ENCODE assay signal across 8 cellular contexts in genomic region chr5:122846051-122846567, GRCh38. TPM values are rescaled to one million over a fixed set of nuclear protein-coding genes. Genes with fewer than 3 reads are reported as not detected.
DNase-seq lines count a peak whose midpoint lies in the region; ATAC-seq and TF ChIP-seq lines count a peak whose summit lies in the region.

No MANE protein-coding gene starts in this region.

- ATAC-seq in HG03354 (IDR thresholded peaks at IDR 0.05; ENCODE audit: poor library complexity, severe bottlenecking, unreplicated experiment): no peak

- intact Hi-C loops in lower leg skin (cut with DNase I; ENCODE audit: low total_unique reads) (loop anchor here (5.0 kb wide), 1 partner anchor 144 kb away; no protein-coding TSS in a partner anchor), posterior vena cava (cut with DNase I) (no loop called here)

- no peaks in the 10 kb centered on the region for H3K36me3 ChIP-seq in ES-I3 (ENCODE audit: insufficient read depth, low read length)

- H3K4me1 ChIP-seq in ES-I3 (ENCODE audit: insufficient read depth, low read length): peaks cover 14% of the 10 kb centered on the region; the same call in 1 of the 2 replicates

- peak overlapping the region; percentile 84 for H3K4me3 ChIP-seq in lower leg skin (ENCODE audit: low read depth, poor library complexity, severe bottlenecking)

- H3K9ac ChIP-seq in ES-I3 (ENCODE audit: low read depth, low read length): peak overlapping the region; percentile 81

- peaks cover 23% of the 10 kb centered on the region for H3K4me1 Mint-ChIP-seq in type B pancreatic cell (ENCODE audit: unreplicated experiment)

- H3K9me3 ChIP-seq in ES-I3 (ENCODE audit: control insufficient read depth, insufficient read depth, low read length): no peaks in the 10 kb centered on the region

- H3K36me3 Mint-ChIP-seq in type B pancreatic cell: peaks cover 3% of the 10 kb centered on the region

- peaks cover 3% of the 10 kb centered on the region for H3K27me3 Mint-ChIP-seq in type B pancreatic cell

- 1% methylated on average over 6 of the region's 6 CpGs for WGBS in lower leg skin, 2 donors

- peak overlapping the region; percentile 92 for H3K27ac Mint-ChIP-seq in type B pancreatic cell

- TF ChIP-seq CTCF in lower leg skin (IDR thresholded peaks at IDR 0.05): no peak
- TF ChIP-seq CTCF in type B pancreatic cell (conservative IDR thresholded peaks at IDR 0.05): no peak

- peak overlapping the region; percentile 87 for H3K4me3 Mint-ChIP-seq in type B pancreatic cell

- no peak for TF ChIP-seq POLR2A in lower leg skin (IDR thresholded peaks at IDR 0.05)

- DNase-seq in M059J (ENCODE audit: low read depth) (peak; percentile 82), T47D (ENCODE audit: low read depth in 1 of 2, low spot score in 1 of 2) (peak; percentile 25 to 51), lower leg skin (ENCODE audit: low spot score in 2 of 2) (no peak), type B pancreatic cell (ENCODE audit: extremely low spot score, unreplicated experiment) (no peak), ecto neural progenitor cell (ENCODE audit: low spot score) (no peak), posterior vena cava (ENCODE audit: low spot score) (no peak)

- H3K9me3 Mint-ChIP-seq in type B pancreatic cell: no peaks in the 10 kb centered on the region

- in situ Hi-C loops in T47D (cut with HindIII; ENCODE audit: low pct_unique_long_range_greater_than_20kb, low sequenced_read_pairs): no loop called here

RNA-seq across cellular contexts. Expression of gene SNX24, which starts 0.7 kb away (rescaled TPM):
- total RNA-seq in M059J (2014; rRNA removed; shearing (Covaris generic)): 27.2 and 58.8 TPM in 2 replicates
- total RNA-seq in lower leg skin (10 to 100 TPM; 20.1 to 28.1 (median 20.9) TPM), type B pancreatic cell (ENCODE audit: low replicate concordance) (13.6 and 14.8 TPM in 2 replicates), posterior vena cava (10 to 100 TPM; 14.9 to 16.1 TPM)

Comparison
In these comparisons a context has a peak if more than half of its experiments do, and no peak if none do; other contexts are left out.
1. DNase-seq: peak in M059J (single experiment) and T47D (2 of 2); none in lower leg skin (0 of 2), type B pancreatic cell (single experiment), ecto neural progenitor cell (single experiment) and posterior vena cava (single experiment).